In the genomic region with DNA sequence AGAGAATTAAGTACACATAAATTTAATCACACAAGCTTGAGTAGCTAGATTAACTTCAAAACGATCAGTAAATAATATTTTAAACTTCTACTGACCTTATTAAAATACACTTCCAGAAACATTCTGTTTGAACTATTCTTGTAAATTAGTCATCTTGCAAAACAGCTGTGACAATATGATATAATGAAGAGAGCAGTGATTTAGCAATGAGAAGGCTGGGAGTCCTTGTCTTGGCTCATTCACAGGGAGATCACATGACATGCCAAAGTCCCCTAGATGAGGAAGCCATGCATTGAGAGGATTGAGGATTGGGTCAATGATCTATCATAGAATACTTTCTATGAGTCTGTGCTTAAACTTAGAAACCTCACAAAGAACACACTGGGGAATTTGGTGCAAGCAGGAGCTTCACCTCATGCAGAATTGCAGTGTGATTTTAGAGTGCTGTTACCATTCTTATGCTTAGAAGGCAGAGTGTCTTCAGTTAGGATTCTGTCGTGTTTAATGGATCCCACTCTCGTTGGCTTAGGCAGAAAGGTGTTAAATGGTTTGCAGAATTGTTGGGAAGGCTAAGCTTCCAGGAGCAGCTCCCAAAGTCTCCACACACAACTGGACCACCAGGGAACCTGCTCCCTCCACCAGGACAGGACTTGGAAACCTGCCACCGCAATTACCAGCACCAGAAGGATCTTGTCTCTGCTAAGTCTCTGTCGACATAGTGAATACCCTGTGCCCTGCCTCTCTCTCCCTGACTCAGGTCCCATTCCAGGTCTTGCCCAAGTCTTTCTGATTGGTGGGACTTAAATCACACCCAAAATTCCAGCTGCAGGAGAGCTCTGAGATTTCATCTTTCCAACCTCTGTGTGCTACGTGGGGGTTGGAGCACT, we compare ENCODE assay signal across 13 cellular contexts.
DNase-seq lines count a peak whose midpoint lies in the region; ATAC-seq and TF ChIP-seq lines count a peak whose summit lies in the region.
"Had no signal": no experiment of that assay in that cellular context is flagged by ENCODE, and none has a peak within 500 bp of the region (broad histone marks: within the 10 kb centered on the region; RNA-seq: fewer than 3 reads in every experiment).

No MANE protein-coding gene starts in this region.

- H3K4me3 Mint-ChIP-seq in T-helper 17 cell = no peak overlapping the region
- H3K4me3 Mint-ChIP-seq: WTC11 had no signal

- H3K36me3 Mint-ChIP-seq in T-helper 17 cell (ENCODE audit: low read depth) = peaks cover 2% of the 10 kb centered on the region

- peaks cover 69% of the 10 kb centered on the region for H3K27me3 Mint-ChIP-seq in T-helper 17 cell

- H3K27ac ChIP-seq in lung (ENCODE audit: low read depth in 1 of 2, low read length in 1 of 2) (no peak overlapping the region), urinary bladder (ENCODE audit: low read depth) (peak overlapping the region; percentile 17)

- H3K27ac Mint-ChIP-seq in T-helper 17 cell = no peak overlapping the region
- H3K27ac Mint-ChIP-seq: WTC11 had no signal

- DNase-seq in DMS53 (lab: John Stamatoyannopoulos, UW) = peak; percentile 45
- DNase-seq in DMS53 treated with DMSO at 0.1 percent for 48 hours (lab: John Stamatoyannopoulos, UW; ENCODE audit: unreplicated experiment) = no peak
- no peak for DNase-seq in lung (ENCODE audit: low spot score)
- DNase-seq in T-helper 17 cell = no peak
- no peak for DNase-seq in KG1 (lab: John Stamatoyannopoulos, UW)
- DNase-seq: 8988T; activated naive CD4-positive, alpha-beta T cell; NK-92 treated with Interleukin-12 subunit alpha and Interleukin-12 subunit beta, amount 100 ng/mL, for 24 hours had no signal

- H3K4me3 ChIP-seq in lung (no peak overlapping the region), urinary bladder (ENCODE audit: low read depth, low read length) (no peak overlapping the region)
- H3K4me3 ChIP-seq: HAP-1 had no signal

- peak; percentile 35 for ATAC-seq in esophagus mucosa
- peak; percentile 75 for ATAC-seq in lung (ENCODE audit: insufficient read depth, low FRiP score)
- ATAC-seq in T-helper 17 cell = no peak
- no peak for ATAC-seq in HG02885 (IDR thresholded peaks at IDR 0.05; ENCODE audit: poor library complexity, unreplicated experiment)
- ATAC-seq: WTC11 had no signal

- H3K4me1 ChIP-seq in lung (ENCODE audit: control insufficient read depth in 2 of 2, insufficient read depth in 2 of 2, low read length in 2 of 2) (peaks cover 0 to 2% of the 10 kb centered on the region in 2 donors), urinary bladder (ENCODE audit: insufficient read depth) (no peaks in the 10 kb centered on the region)
- H3K4me1 ChIP-seq: HAP-1 had no signal

- whole genome bisulfite sequencing in lung, 2 donors = 47 to 76% methylated on average over 6 of the region's 6 CpGs
- 27% methylated on average over 6 of the region's 6 CpGs for WGBS in urinary bladder

- H3K27me3 ChIP-seq in lung (ENCODE audit: control insufficient read depth, insufficient read depth) = no peaks in the 10 kb centered on the region

- no peaks in the 10 kb centered on the region for H3K4me1 Mint-ChIP-seq in T-helper 17 cell

- H3K9me3 ChIP-seq in lung (ENCODE audit: control insufficient read depth in 2 of 2, insufficient read depth in 1 of 2, low read length in 1 of 2) (peaks cover 0 to 3% of the 10 kb centered on the region in 2 donors), T-helper 17 cell (ENCODE audit: control insufficient read depth, low read length, poor library complexity, severe bottlenecking) (no peaks in the 10 kb centered on the region)
- H3K9me3 ChIP-seq: HAP-1 had no signal

- no peaks in the 10 kb centered on the region for H3K36me3 ChIP-seq in lung (ENCODE audit: control insufficient read depth in 2 of 2, insufficient read depth in 2 of 2, low read length in 2 of 2)
- no peaks in the 10 kb centered on the region for H3K36me3 ChIP-seq in urinary bladder (ENCODE audit: insufficient read depth)
- H3K36me3 ChIP-seq: HAP-1 had no signal

- TF ChIP-seq CTCF in lung (IDR thresholded peaks at IDR 0.05; ENCODE audit: control extremely low read depth, extremely low read depth) = no peak

Comparison
In these comparisons a context has a peak if more than half of its experiments do, and no peak if none do; other contexts are left out.
1. ATAC-seq: peak in esophagus mucosa (single experiment) and lung (single experiment); none in T-helper 17 cell (single experiment) and HG02885 (single experiment).